In genomic region chr10:97960269-97960869, GRCh38 we compare ENCODE assay signal across 3 cellular contexts.
TF ChIP-seq lines count a peak whose summit lies in the region.

No MANE protein-coding gene starts in this region.

TF ChIP-seq in SK-N-SH, 30 proteins besides CTCF, POLR2A, EP300 and RAD21:
- peak; percentile 89 for TF ChIP-seq REST (IDR thresholded peaks at IDR 0.05; ENCODE audit: low read depth, low read length)
- no peak for TF ChIP-seq NRF1 (IDR thresholded peaks at IDR 0.05; ENCODE audit: low read depth, low read length)

TF ChIP-seq in SK-N-SH treated with all-trans-retinoic acid at 6 μM for 48 hours, 23 proteins besides CTCF, POLR2A, EP300 and RAD21 (continued from another document):
- TF ChIP-seq CREB5 (CRISPR knock-in tag; IDR thresholded peaks at IDR 0.05; ENCODE audit: low read depth): no peak
- TF ChIP-seq ESRRG (CRISPR knock-in tag; IDR thresholded peaks at IDR 0.05): no peak
- no peak for TF ChIP-seq BACH2 (CRISPR knock-in tag; IDR thresholded peaks at IDR 0.05; ENCODE audit: borderline replicate concordance)
- no peak for TF ChIP-seq ZFP3 (CRISPR knock-in tag; IDR thresholded peaks at IDR 0.05)
- no peak for TF ChIP-seq ZFP30 (CRISPR knock-in tag; IDR thresholded peaks at IDR 0.05)
- no peak for TF ChIP-seq TCF4 (CRISPR knock-in tag; IDR thresholded peaks at IDR 0.05; ENCODE audit: borderline replicate concordance)
- TF ChIP-seq ISL1 (CRISPR knock-in tag; IDR thresholded peaks at IDR 0.05): no peak
- no peak for TF ChIP-seq ZNF70 (CRISPR knock-in tag; IDR thresholded peaks at IDR 0.05)
- no peak for TF ChIP-seq OSR1 (CRISPR knock-in tag; IDR thresholded peaks at IDR 0.05)
- no peak for TF ChIP-seq TSHZ2 (CRISPR knock-in tag; IDR thresholded peaks at IDR 0.05)
- no peak for TF ChIP-seq CSDC2 (CRISPR knock-in tag; IDR thresholded peaks at IDR 0.05)
- TF ChIP-seq, protein P1, sequence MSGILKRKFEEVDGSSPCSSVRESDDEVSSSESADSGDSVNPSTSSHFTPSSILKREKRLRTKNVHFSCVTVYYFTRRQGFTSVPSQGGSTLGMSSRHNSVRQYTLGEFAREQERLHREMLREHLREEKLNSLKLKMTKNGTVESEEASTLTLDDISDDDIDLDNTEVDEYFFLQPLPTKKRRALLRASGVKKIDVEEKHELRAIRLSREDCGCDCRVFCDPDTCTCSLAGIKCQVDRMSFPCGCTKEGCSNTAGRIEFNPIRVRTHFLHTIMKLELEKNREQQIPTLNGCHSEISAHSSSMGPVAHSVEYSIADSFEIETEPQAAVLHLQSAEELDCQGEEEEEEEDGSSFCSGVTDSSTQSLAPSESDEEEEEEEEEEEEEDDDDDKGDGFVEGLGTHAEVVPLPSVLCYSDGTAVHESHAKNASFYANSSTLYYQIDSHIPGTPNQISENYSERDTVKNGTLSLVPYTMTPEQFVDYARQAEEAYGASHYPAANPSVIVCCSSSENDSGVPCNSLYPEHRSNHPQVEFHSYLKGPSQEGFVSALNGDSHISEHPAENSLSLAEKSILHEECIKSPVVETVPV (CRISPR knock-in tag; IDR thresholded peaks at IDR 0.05): no peak
- no peak for TF ChIP-seq PPARA (CRISPR knock-in tag; IDR thresholded peaks at IDR 0.05; ENCODE audit: borderline replicate concordance)
- TF ChIP-seq SNAI2 (CRISPR knock-in tag; IDR thresholded peaks at IDR 0.05): no peak
- TF ChIP-seq ZNF8 (CRISPR knock-in tag; IDR thresholded peaks at IDR 0.05): no peak

TF ChIP-seq in HEK293, 187 proteins besides CTCF, POLR2A, EP300 and RAD21:
- peak; percentile 90 for TF ChIP-seq REST (tag by site-specific recombination; IDR thresholded peaks at IDR 0.05)
- no peak for TF ChIP-seq ZNF354C (tag by site-specific recombination; IDR thresholded peaks at IDR 0.05; ENCODE audit: borderline replicate concordance, low read depth)
- TF ChIP-seq KLF9 (tag by site-specific recombination; IDR thresholded peaks at IDR 0.05; ENCODE audit: low read depth): no peak
- TF ChIP-seq ELK4 (IDR thresholded peaks at IDR 0.05; ENCODE audit: borderline replicate concordance, low read depth, low read length): no peak
- TF ChIP-seq FEZF1 (tag by site-specific recombination; IDR thresholded peaks at IDR 0.05): no peak
